ENCODE assay signal across 20 cellular contexts in genomic region chr9:120734607-120735006, GRCh38. TPM values are rescaled to one million over a fixed set of nuclear protein-coding genes. Genes with fewer than 3 reads are reported as not detected.
DNase-seq lines count a peak whose midpoint lies in the region; ATAC-seq and TF ChIP-seq lines count a peak whose summit lies in the region.
"Had no signal": no experiment of that assay in that cellular context is flagged by ENCODE, and none has a peak within 500 bp of the region (broad histone marks: within the 10 kb centered on the region; RNA-seq: fewer than 3 reads in every experiment).

No MANE protein-coding gene starts in this region.

- H3K4me1 ChIP-seq in IMR-90 (ENCODE audit: control insufficient read depth, insufficient read depth, low read length) (peaks cover 25% of the 10 kb centered on the region), OCI-LY3 (ENCODE audit: low read length) (peaks cover 44% of the 10 kb centered on the region), hepatocyte (ENCODE audit: insufficient read depth) (peaks cover 28% of the 10 kb centered on the region), thoracic aorta (ENCODE audit: control insufficient read depth in 1 of 2, low read depth in 2 of 2) (peaks cover 42 to 64% of the 10 kb centered on the region in 2 donors), right atrium auricular region (peaks cover 0 to 38% of the 10 kb centered on the region in 2 donors)
- H3K4me1 ChIP-seq: breast epithelium had no signal

- intact Hi-C loops in IMR-90 (cut with micrococcal nuclease), result no loop called here

- H3K4me2 ChIP-seq in IMR-90 (ENCODE audit: low read depth, low read length), result 0 out of 2 replicates have a peak overlapping the region, but pooled peaks have one; percentile 80
- H3K4me2 ChIP-seq in OCI-LY3 (ENCODE audit: low read length), result peak overlapping the region; percentile 45; the same call in 1 of the 2 replicates
- H3K4me2 ChIP-seq in hepatocyte, result no peak overlapping the region

- BruUV-seq in IMR-90 (replicated peaks; lab: Mats Ljungman, UMichigan), result no TSS peak

- peak overlapping the region; percentile 93 for H4K5ac ChIP-seq in IMR-90 (ENCODE audit: low read depth, low read length)

- H3K4ac ChIP-seq in IMR-90 (ENCODE audit: low read depth, low read length), result peak overlapping the region; percentile 44; the same call in 1 of the 2 replicates

- peak overlapping the region; percentile 4 for H2AFZ ChIP-seq in IMR-90 (replicated peaks; ENCODE audit: low read length, poor library complexity)
- no peak overlapping the region for H2AFZ ChIP-seq in OCI-LY3 (ENCODE audit: low read depth, low read length)
- no peak overlapping the region for H2AFZ ChIP-seq in hepatocyte

- DNase-seq in IMR-90 (no peak), hepatocyte (ENCODE audit: low spot score) (no peak), thoracic aorta (ENCODE audit: low spot score) (no peak), right atrium auricular region (ENCODE audit: low spot score) (no peak)
- DNase-seq in NK-92 treated with Interleukin-12 subunit alpha and Interleukin-12 subunit beta, amount 100 ng/mL, for 24 hours (lab: John Stamatoyannopoulos, UW), result no peak
- DNase-seq: activated CD4-positive, alpha-beta T cell treated with anti-CD3 and anti-CD28 coated beads for 4 hours; activated naive CD8-positive, alpha-beta T cell treated with anti-CD3 and anti-CD28 coated beads, Interleukin-2, amount 10 ng/mL, durations not matched to agents 7 days and 5 days; cortex of kidney; mesendoderm; naive thymus-derived CD8-positive, alpha-beta T cell; NCI-H1092; NCI-H2107; NCI-H524 treated with DMSO at 0.1 percent for 48 hours; ovary; sigmoid colon had no signal

- H2BK120ac ChIP-seq in IMR-90 (ENCODE audit: low read depth, low read length), result peak overlapping the region; percentile 76; the same call in 1 of the 2 replicates

- ATAC-seq in IMR-90 (ENCODE audit: low read depth) (no peak), thoracic aorta (ENCODE audit: insufficient number of reproducible peaks, low FRiP score, low read depth) (no peak), GM19467 (IDR thresholded peaks at IDR 0.05; ENCODE audit: unreplicated experiment) (no peak), HG02642 (IDR thresholded peaks at IDR 0.05; ENCODE audit: poor library complexity, unreplicated experiment) (no peak)
- ATAC-seq: naive thymus-derived CD8-positive, alpha-beta T cell had no signal

- H2AK9ac ChIP-seq in IMR-90 (replicated peaks; ENCODE audit: low read depth, low read length, poor library complexity), result no peak overlapping the region

- H3K9me1 ChIP-seq in IMR-90 (ENCODE audit: insufficient read depth, low read length), result peaks cover 3% of the 10 kb centered on the region; the same call in 1 of the 2 replicates

- H3K27me3 ChIP-seq in IMR-90 (ENCODE audit: control insufficient read depth, insufficient read depth, low read length), result no peaks in the 10 kb centered on the region
- no peaks in the 10 kb centered on the region for H3K27me3 ChIP-seq in OCI-LY3 (ENCODE audit: low read depth, low read length)
- H3K27me3 ChIP-seq in hepatocyte, result no peaks in the 10 kb centered on the region
- no peaks in the 10 kb centered on the region for H3K27me3 ChIP-seq in thoracic aorta (replicated peaks; ENCODE audit: insufficient read depth)
- H3K27me3 ChIP-seq in right atrium auricular region, result no peaks in the 10 kb centered on the region
- H3K27me3 ChIP-seq: breast epithelium, heart left ventricle, ovary, sigmoid colon had no signal

- H3K36me3 ChIP-seq in IMR-90 (ENCODE audit: control insufficient read depth, insufficient read depth, low read length), result no peaks in the 10 kb centered on the region
- peaks cover 3% of the 10 kb centered on the region for H3K36me3 ChIP-seq in OCI-LY3 (replicated peaks; ENCODE audit: low read depth, low read length)
- no peaks in the 10 kb centered on the region for H3K36me3 ChIP-seq in hepatocyte (replicated peaks; ENCODE audit: insufficient read depth, low read depth)
- H3K36me3 ChIP-seq in thoracic aorta, result no peaks in the 10 kb centered on the region
- no peaks in the 10 kb centered on the region for H3K36me3 ChIP-seq in right atrium auricular region
- H3K36me3 ChIP-seq: breast epithelium, heart left ventricle, ovary, sigmoid colon had no signal

- H2BK20ac ChIP-seq in IMR-90 (ENCODE audit: low read depth, low read length), result peak overlapping the region; percentile 70

- peak overlapping the region; percentile 13; the same call in 1 of the 2 replicates for H4K91ac ChIP-seq in IMR-90 (ENCODE audit: insufficient read depth, low read depth, low read length)

- H3K23ac ChIP-seq in IMR-90 (ENCODE audit: low read depth, low read length), result 0 out of 2 replicates have a peak overlapping the region, but pooled peaks have one; percentile 13

- CTCF ChIA-PET in IMR-90 (lab: Yijun Ruan, JAX), result no interaction called here

- TF ChIP-seq RAD21 in IMR-90 (IDR thresholded peaks at IDR 0.05; ENCODE audit: low read length), result no peak

- H3K14ac ChIP-seq in IMR-90 (replicated peaks; ENCODE audit: low read depth, low read length), result 0 out of 2 replicates have a peak overlapping the region, but pooled peaks have one; percentile 57

- H3K9me2 ChIP-seq in hepatocyte (replicated peaks; ENCODE audit: insufficient read depth), result no peaks in the 10 kb centered on the region

- H2AK5ac ChIP-seq in IMR-90 (ENCODE audit: low read depth, low read length), result no peak overlapping the region

- POLR2A ChIA-PET in IMR-90 (lab: Charles Lee; ENCODE audit: unreplicated experiment), result no interaction called here

- peak overlapping the region; percentile 98 for H3K18ac ChIP-seq in IMR-90 (ENCODE audit: low read depth, low read length)

- H3K4me3 ChIP-seq in IMR-90 (ENCODE audit: insufficient read depth, low read depth, low read length), result no peak overlapping the region
- no peak overlapping the region for H3K4me3 ChIP-seq in OCI-LY3 (ENCODE audit: low read length)
- no peak overlapping the region for H3K4me3 ChIP-seq in hepatocyte
- H3K4me3 ChIP-seq in thoracic aorta, result no peak overlapping the region
- H3K4me3 ChIP-seq in right atrium auricular region, result no peak overlapping the region
- H3K4me3 ChIP-seq: breast epithelium, heart left ventricle, ovary, sigmoid colon had no signal

- H3K9ac ChIP-seq in IMR-90 (ENCODE audit: low read depth, low read length) (no peak overlapping the region), OCI-LY3 (ENCODE audit: low read length) (no peak overlapping the region)

- no peaks in the 10 kb centered on the region for H3K79me2 ChIP-seq in OCI-LY3 (ENCODE audit: low read length)
- H3K79me2 ChIP-seq in hepatocyte, result no peaks in the 10 kb centered on the region

- peak overlapping the region; percentile 8 to 53; a peak in 2 of 4 replicates for H4K8ac ChIP-seq in IMR-90 (ENCODE audit: low read depth in 2 of 2, low read length in 2 of 2)

- no peaks in the 10 kb centered on the region for H3K79me1 ChIP-seq in IMR-90 (ENCODE audit: low read depth in 1 of 2, low read length in 2 of 2)

- peak overlapping the region; percentile 58; the same call in 1 of the 3 replicates for H2BK15ac ChIP-seq in IMR-90 (ENCODE audit: low read depth, low read length)

- no peak overlapping the region for H3K56ac ChIP-seq in IMR-90 (ENCODE audit: extremely low read depth, insufficient read depth, low read length)

- no peak for TF ChIP-seq POLR2A in IMR-90 (IDR thresholded peaks at IDR 0.05; ENCODE audit: low read depth, low read length)

- dilution Hi-C loops in IMR-90 (cut with HindIII; ENCODE audit: low sequenced_read_pairs, unreplicated experiment), result no loop called here

- in situ Hi-C loops in IMR-90 (cut with MboI; ENCODE audit: low sequenced_read_pairs), result no loop called here

- H2BK5ac ChIP-seq in IMR-90 (ENCODE audit: low read depth, low read length, poor library complexity, severe bottlenecking), result peak overlapping the region; percentile 91

- peak overlapping the region; percentile 89; the same call in 1 of the 2 replicates for H3K27ac ChIP-seq in IMR-90 (ENCODE audit: insufficient read depth, low read length)
- peak overlapping the region; percentile 32; the same call in 1 of the 2 replicates for H3K27ac ChIP-seq in OCI-LY3 (ENCODE audit: low read length)
- peak overlapping the region; percentile 70 for H3K27ac ChIP-seq in hepatocyte
- peak overlapping the region; percentile 58 to 66 for H3K27ac ChIP-seq in thoracic aorta
- H3K27ac ChIP-seq in right atrium auricular region, result peak overlapping the region in 1 of 2 donors; percentile 25
- H3K27ac ChIP-seq: ovary had no signal

- H3K9me3 ChIP-seq in IMR-90 (ENCODE audit: control insufficient read depth, insufficient read depth, low read length) (no peaks in the 10 kb centered on the region), OCI-LY3 (ENCODE audit: insufficient read depth, low read length) (no peaks in the 10 kb centered on the region), hepatocyte (ENCODE audit: low read depth) (no peaks in the 10 kb centered on the region), thoracic aorta (no peaks in the 10 kb centered on the region), right atrium auricular region (no peaks in the 10 kb centered on the region)
- H3K9me3 ChIP-seq: breast epithelium, heart left ventricle, ovary, sigmoid colon had no signal

- TF ChIP-seq CTCF in IMR-90 (conservative IDR thresholded peaks at IDR 0.05; ENCODE audit: low read depth, low read length), result no peak
- TF ChIP-seq CTCF in OCI-LY3 (IDR thresholded peaks at IDR 0.05; ENCODE audit: low read depth, low read length), result no peak
- no peak for TF ChIP-seq CTCF in hepatocyte (IDR thresholded peaks at IDR 0.05; ENCODE audit: poor library complexity)
- TF ChIP-seq CTCF in thoracic aorta (IDR thresholded peaks at IDR 0.05), result no peak
- no peak for TF ChIP-seq CTCF in right atrium auricular region (IDR thresholded peaks at IDR 0.05)

- peaks cover 3% of the 10 kb centered on the region; the same call in 1 of the 2 replicates for H4K20me1 ChIP-seq in IMR-90 (ENCODE audit: insufficient read depth, low read length)
- H4K20me1 ChIP-seq in OCI-LY3 (ENCODE audit: insufficient read depth, low read length), result no peaks in the 10 kb centered on the region
- H4K20me1 ChIP-seq in hepatocyte (ENCODE audit: insufficient read depth, poor library complexity, severe bottlenecking), result no peaks in the 10 kb centered on the region

TF ChIP-seq in IMR-90, 13 proteins besides CTCF, POLR2A, EP300 and RAD21 (continues in another document):
- TF ChIP-seq RFX5 (IDR thresholded peaks at IDR 0.05; ENCODE audit: low read depth, low read length), result no peak

RNA-seq across cellular contexts. Expression of gene MEGF9, which starts 20.3 kb away (rescaled TPM):
- 3.4 and 4.7 TPM in 2 replicates for total RNA-seq in IMR-90 (2012; rRNA removed)
- 3.0 and 3.4 TPM in 2 replicates for polyA plus RNA-seq in IMR-90 (2012; rRNA removed)
- polyA plus RNA-seq in IMR-90 (2012; cell fraction: cytosol; rRNA removed), result 1.4 and 1.7 TPM in 2 replicates
- 0.83 and 3.0 TPM in 2 replicates for polyA plus RNA-seq in IMR-90 (2012; cell fraction: nucleus; rRNA removed; ENCODE audit: low replicate concordance)
- total RNA-seq in hepatocyte, result 23.9 and 27.4 TPM in 2 replicates
- 6.4 and 10.3 TPM in 2 replicates for polyA plus RNA-seq in hepatocyte
- 10 to 100 TPM; 19.2 to 27.3 TPM for total RNA-seq in thoracic aorta
- total RNA-seq in right atrium auricular region, result 10 to 100 TPM; 15.3 to 23.8 TPM

RNA-seq across cellular contexts. Expression of gene FBXW2, which starts 58.6 kb away (rescaled TPM):
- 27.1 and 35.6 TPM in 2 replicates for total RNA-seq in IMR-90 (2012; rRNA removed)
- polyA plus RNA-seq in IMR-90 (2012; rRNA removed), result 32.3 and 43.5 TPM in 2 replicates
- 11.1 and 19.2 TPM in 2 replicates for polyA plus RNA-seq in IMR-90 (2012; cell fraction: cytosol; rRNA removed)
- polyA plus RNA-seq in IMR-90 (2012; cell fraction: nucleus; rRNA removed; ENCODE audit: low replicate concordance), result 15.6 and 45.3 TPM in 2 replicates
- 52.0 and 54.5 TPM in 2 replicates for total RNA-seq in hepatocyte
- 30.1 and 34.6 TPM in 2 replicates for polyA plus RNA-seq in hepatocyte
- total RNA-seq in thoracic aorta, result 10 to 100 TPM; 41.7 to 79.7 TPM
- total RNA-seq in right atrium auricular region, result 10 to 100 TPM; 22.2 to 31.5 TPM
